In the genomic region with DNA sequence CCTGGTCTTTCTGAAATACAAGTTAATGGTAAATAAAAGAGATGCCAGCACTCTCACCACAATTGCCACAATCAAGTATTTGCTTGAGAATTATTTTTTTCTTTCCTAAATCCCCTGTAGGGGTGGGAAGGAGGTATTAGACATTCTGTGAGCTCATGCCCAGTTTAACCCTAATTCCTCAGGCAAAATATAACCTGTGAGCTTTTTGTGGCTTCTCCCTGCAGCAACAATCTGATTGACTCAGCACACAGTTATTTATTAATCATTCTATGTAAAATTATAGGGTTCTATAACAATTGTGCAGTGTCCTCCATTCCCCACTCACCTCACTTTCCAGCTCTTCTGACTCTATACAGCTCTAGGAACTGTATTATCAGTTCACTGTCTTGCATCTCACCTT, we compare ENCODE assay signal across 1 cellular context.
TF ChIP-seq lines count a peak whose summit lies in the region.

No MANE protein-coding gene starts in this region.

TF ChIP-seq in IMR-90, 13 proteins besides CTCF, POLR2A, EP300 and RAD21:
- no peak for TF ChIP-seq MAFK (IDR thresholded peaks at IDR 0.05; ENCODE audit: low read depth, low read length)
